In genomic region chr9:133994359-133995011, GRCh38 we compare ENCODE assay signal across 8 cellular contexts. TPM values are rescaled to one million over a fixed set of nuclear protein-coding genes. Genes with fewer than 3 reads are reported as not detected.
A peak's percentile ranks its signal among the peaks of the same experiment; 100 is the strongest.
DNase-seq lines count a peak whose midpoint lies in the region; ATAC-seq lines count a peak whose summit lies in the region.

No MANE protein-coding gene starts in this region.

- POLR2A ChIA-PET in activated CD4-positive, alpha-beta memory T cell treated with anti-CD3 and anti-CD28 coated beads, Interleukin-2, amount 10 ng/mL, durations not matched to agents 7 days and 5 days (lab: Charles Lee) = interaction anchor here (1.3 to 2.6 kb wide), 2 partner anchors 212 to 214 kb away, joined by 3 to 9 read pairs; no protein-coding TSS in a partner anchor

- no peaks in the 10 kb centered on the region for H3K36me3 Mint-ChIP-seq in activated CD4-positive, alpha-beta memory T cell treated with anti-CD3 and anti-CD28 coated beads, Interleukin-2, amount 10 ng/mL, durations not matched to agents 7 days and 5 days (ENCODE audit: low read depth)
- no peaks in the 10 kb centered on the region for H3K36me3 Mint-ChIP-seq in memory B cell

- DNase-seq in AG20443 (ENCODE audit: low spot score) = peak; percentile 89
- DNase-seq in NCI-H748 treated with DMSO at 0.1 percent for 48 hours (lab: John Stamatoyannopoulos, UW) = peak; percentile 52
- peak; percentile 76 for DNase-seq in activated CD4-positive, alpha-beta memory T cell treated with anti-CD3 and anti-CD28 coated beads, Interleukin-2, amount 10 ng/mL, durations not matched to agents 7 days and 5 days
- DNase-seq in ecto neural progenitor cell (ENCODE audit: low spot score) = peak; percentile 93
- DNase-seq in memory B cell (ENCODE audit: low spot score in 2 of 2) = peak; percentile 83 to 97
- peak; percentile 55 to 60 for DNase-seq in stimulated activated CD8-positive, alpha-beta memory T cell treated with anti-CD3 and anti-CD28 coated beads, Interleukin-15, amount 100 ng/mL, for 48 hours (ENCODE audit: low read depth in 2 of 2)

- H3K4me3 Mint-ChIP-seq in activated CD4-positive, alpha-beta memory T cell treated with anti-CD3 and anti-CD28 coated beads, Interleukin-2, amount 10 ng/mL, durations not matched to agents 7 days and 5 days = no peak overlapping the region
- H3K4me3 Mint-ChIP-seq in memory B cell = peak overlapping the region; percentile 57

- H3K27me3 Mint-ChIP-seq in activated CD4-positive, alpha-beta memory T cell treated with anti-CD3 and anti-CD28 coated beads, Interleukin-2, amount 10 ng/mL, durations not matched to agents 7 days and 5 days = peaks cover 16% of the 10 kb centered on the region
- peaks cover 7% of the 10 kb centered on the region for H3K27me3 Mint-ChIP-seq in memory B cell

- CTCF ChIA-PET in activated CD4-positive, alpha-beta memory T cell treated with anti-CD3 and anti-CD28 coated beads, Interleukin-2, amount 10 ng/mL, durations not matched to agents 7 days and 5 days (lab: Charles Lee) = interaction anchor here (0.7 to 3.7 kb wide), 12 partner anchors 9 to 809 kb away, joined by 3 to 79 read pairs (median 4); no protein-coding TSS in a partner anchor

- ATAC-seq in GM21737 (IDR thresholded peaks at IDR 0.05; ENCODE audit: unreplicated experiment) = peak; percentile 35
- ATAC-seq in memory B cell (ENCODE audit: low read depth) = peak; percentile 35
- ATAC-seq in GM19397 (IDR thresholded peaks at IDR 0.05; ENCODE audit: unreplicated experiment) = no peak

- H3K4me1 Mint-ChIP-seq in activated CD4-positive, alpha-beta memory T cell treated with anti-CD3 and anti-CD28 coated beads, Interleukin-2, amount 10 ng/mL, durations not matched to agents 7 days and 5 days = peaks cover 1% of the 10 kb centered on the region
- peaks cover 20% of the 10 kb centered on the region for H3K4me1 Mint-ChIP-seq in memory B cell

- no peak overlapping the region for H3K27ac Mint-ChIP-seq in activated CD4-positive, alpha-beta memory T cell treated with anti-CD3 and anti-CD28 coated beads, Interleukin-2, amount 10 ng/mL, durations not matched to agents 7 days and 5 days
- no peak overlapping the region for H3K27ac Mint-ChIP-seq in memory B cell

- no peaks in the 10 kb centered on the region for H3K9me3 Mint-ChIP-seq in activated CD4-positive, alpha-beta memory T cell treated with anti-CD3 and anti-CD28 coated beads, Interleukin-2, amount 10 ng/mL, durations not matched to agents 7 days and 5 days
- no peaks in the 10 kb centered on the region for H3K9me3 Mint-ChIP-seq in memory B cell

RNA-seq across cellular contexts. Expression of gene VAV2, which starts 2.4 kb away (rescaled TPM):
- 1 to 10 TPM; 2.4 to 2.9 TPM for total RNA-seq in activated CD4-positive, alpha-beta memory T cell treated with anti-CD3 and anti-CD28 coated beads, Interleukin-2, amount 10 ng/mL, durations not matched to agents 7 days and 5 days

RNA-seq across cellular contexts. Expression of gene BRD3OS, which starts 30.8 kb away (rescaled TPM):
- total RNA-seq in activated CD4-positive, alpha-beta memory T cell treated with anti-CD3 and anti-CD28 coated beads, Interleukin-2, amount 10 ng/mL, durations not matched to agents 7 days and 5 days = 10 to 100 TPM in 1 of 2 experiments, 1 to 10 TPM in 1; 9.6 to 10.3 TPM
